In the genomic region with DNA sequence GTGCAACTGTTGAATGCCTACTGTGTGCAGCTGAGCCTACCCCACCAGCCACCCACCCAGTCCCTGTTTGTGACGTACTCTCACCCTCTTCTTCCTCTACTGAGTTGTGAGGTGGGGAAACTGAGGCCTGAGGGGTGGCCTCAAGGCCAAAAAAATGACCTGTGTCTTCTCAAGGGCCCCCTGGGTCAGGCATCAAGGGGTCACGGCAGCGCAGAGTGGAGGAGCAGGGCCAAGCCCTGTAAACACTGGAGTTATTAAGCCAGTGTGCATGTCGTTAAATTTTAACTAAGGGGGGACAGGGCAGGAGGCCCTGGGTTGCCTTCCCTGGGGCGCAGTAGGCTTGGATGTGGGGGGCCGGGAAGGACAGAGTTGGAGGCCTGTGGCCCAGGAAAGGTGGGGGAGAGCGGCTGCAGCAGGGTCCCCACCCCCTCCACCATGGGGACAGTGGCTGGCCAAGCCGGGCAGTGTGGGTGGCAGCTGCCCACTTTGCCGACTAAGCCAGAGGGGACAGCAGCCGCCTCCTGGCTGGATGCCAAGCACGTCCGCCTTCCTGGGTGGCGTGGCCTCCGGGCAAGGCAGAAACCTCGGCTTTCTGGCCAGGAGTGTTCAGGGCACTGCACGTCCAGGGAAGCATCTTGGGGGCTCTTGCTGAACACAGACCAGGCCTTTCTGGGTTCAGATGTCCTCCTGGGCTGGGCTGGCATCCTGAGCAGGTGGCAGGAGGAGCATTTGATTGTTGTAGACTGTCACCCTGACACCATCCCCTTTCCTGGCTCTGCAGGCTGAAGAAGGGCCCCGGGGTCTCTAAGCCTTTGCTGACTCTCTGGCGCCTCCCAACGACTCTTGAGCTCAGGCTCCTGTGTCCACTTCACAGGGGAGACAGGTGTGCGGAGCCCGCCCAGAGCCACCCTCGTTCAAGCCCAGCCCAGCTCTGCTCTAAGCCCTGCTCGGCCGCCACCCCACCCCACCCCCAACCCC, we compare ENCODE assay signal across 1 cellular context.
TF ChIP-seq lines count a peak whose summit lies in the region.

No MANE protein-coding gene starts in this region.

TF ChIP-seq in HepG2, 621 proteins besides CTCF, POLR2A, EP300 and RAD21 (continued from another document and continues in another):
- TF ChIP-seq DMTF1 (CRISPR knock-in tag; IDR thresholded peaks at IDR 0.05) (no peak), ZNF749 (CRISPR knock-in tag; IDR thresholded peaks at IDR 0.05; ENCODE audit: borderline replicate concordance) (no peak; the same call in 1 of the 2 replicates), PTBP1 (IDR thresholded peaks at IDR 0.05; ENCODE audit: low read depth, low read length, poor library complexity, severe bottlenecking) (no peak), ZNF180 (CRISPR knock-in tag; IDR thresholded peaks at IDR 0.05; ENCODE audit: borderline replicate concordance, low read depth) (no peak), BCL6 (CRISPR knock-in tag; IDR thresholded peaks at IDR 0.05) (peak; percentile 70), ZNF12 (CRISPR knock-in tag; IDR thresholded peaks at IDR 0.05) (0 out of 2 replicates have a peak, but pooled peaks have one; percentile 23), ZSCAN21 (CRISPR knock-in tag; IDR thresholded peaks at IDR 0.05; ENCODE audit: borderline replicate concordance) (no peak), FUBP1 (CRISPR knock-in tag; IDR thresholded peaks at IDR 0.05; ENCODE audit: borderline replicate concordance) (no peak; the same call in 1 of the 2 replicates), MYC (CRISPR knock-in tag; IDR thresholded peaks at IDR 0.05; ENCODE audit: borderline replicate concordance) (peak; percentile 78; the same call in 1 of the 2 replicates), DNMT1 (CRISPR knock-in tag; IDR thresholded peaks at IDR 0.05) (no peak), ZNF572 (CRISPR knock-in tag; IDR thresholded peaks at IDR 0.05) (peak; percentile 80; the same call in 1 of the 2 replicates), ZMYM3 (CRISPR knock-in tag; IDR thresholded peaks at IDR 0.05) (peak; percentile 60; the same call in 1 of the 2 replicates), ZNF674 (CRISPR knock-in tag; IDR thresholded peaks at IDR 0.05; ENCODE audit: low read depth) (no peak), ZNF296 (CRISPR knock-in tag; conservative IDR thresholded peaks at IDR 0.05) (no peak), ZNF737 (CRISPR knock-in tag; IDR thresholded peaks at IDR 0.05; ENCODE audit: borderline replicate concordance) (no peak), CEBPZ (IDR thresholded peaks at IDR 0.05; ENCODE audit: low read length) (no peak), MAFK (conservative IDR thresholded peaks at IDR 0.05 in 1 of 2, IDR thresholded peaks at IDR 0.05 in 1 of 2; ENCODE audit: low read length in 2 of 2) (no peak), ZSCAN30 (CRISPR knock-in tag; IDR thresholded peaks at IDR 0.05) (0 out of 2 replicates have a peak, but pooled peaks have one; percentile 10), ZNF343 (CRISPR knock-in tag; IDR thresholded peaks at IDR 0.05) (0 out of 2 replicates have a peak, but pooled peaks have one; percentile 25), MED1 (CRISPR knock-in tag; IDR thresholded peaks at IDR 0.05) (no peak), MTF1 (CRISPR knock-in tag; IDR thresholded peaks at IDR 0.05) (no peak), KLF16 (CRISPR knock-in tag; IDR thresholded peaks at IDR 0.05) (peak in 1 of 2 experiments; percentile 90; a peak in 2 of 4 replicates), NPAS2 (CRISPR knock-in tag; IDR thresholded peaks at IDR 0.05; ENCODE audit: borderline replicate concordance) (no peak), ATAD3A (CRISPR knock-in tag; IDR thresholded peaks at IDR 0.05) (no peak), NKX3-1 (CRISPR knock-in tag; IDR thresholded peaks at IDR 0.05) (no peak)
- TF ChIP-seq, protein P1, sequence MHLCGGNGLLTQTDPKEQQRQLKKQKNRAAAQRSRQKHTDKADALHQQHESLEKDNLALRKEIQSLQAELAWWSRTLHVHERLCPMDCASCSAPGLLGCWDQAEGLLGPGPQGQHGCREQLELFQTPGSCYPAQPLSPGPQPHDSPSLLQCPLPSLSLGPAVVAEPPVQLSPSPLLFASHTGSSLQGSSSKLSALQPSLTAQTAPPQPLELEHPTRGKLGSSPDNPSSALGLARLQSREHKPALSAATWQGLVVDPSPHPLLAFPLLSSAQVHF (CRISPR knock-in tag; IDR thresholded peaks at IDR 0.05): no peak
- TF ChIP-seq, protein P2, sequence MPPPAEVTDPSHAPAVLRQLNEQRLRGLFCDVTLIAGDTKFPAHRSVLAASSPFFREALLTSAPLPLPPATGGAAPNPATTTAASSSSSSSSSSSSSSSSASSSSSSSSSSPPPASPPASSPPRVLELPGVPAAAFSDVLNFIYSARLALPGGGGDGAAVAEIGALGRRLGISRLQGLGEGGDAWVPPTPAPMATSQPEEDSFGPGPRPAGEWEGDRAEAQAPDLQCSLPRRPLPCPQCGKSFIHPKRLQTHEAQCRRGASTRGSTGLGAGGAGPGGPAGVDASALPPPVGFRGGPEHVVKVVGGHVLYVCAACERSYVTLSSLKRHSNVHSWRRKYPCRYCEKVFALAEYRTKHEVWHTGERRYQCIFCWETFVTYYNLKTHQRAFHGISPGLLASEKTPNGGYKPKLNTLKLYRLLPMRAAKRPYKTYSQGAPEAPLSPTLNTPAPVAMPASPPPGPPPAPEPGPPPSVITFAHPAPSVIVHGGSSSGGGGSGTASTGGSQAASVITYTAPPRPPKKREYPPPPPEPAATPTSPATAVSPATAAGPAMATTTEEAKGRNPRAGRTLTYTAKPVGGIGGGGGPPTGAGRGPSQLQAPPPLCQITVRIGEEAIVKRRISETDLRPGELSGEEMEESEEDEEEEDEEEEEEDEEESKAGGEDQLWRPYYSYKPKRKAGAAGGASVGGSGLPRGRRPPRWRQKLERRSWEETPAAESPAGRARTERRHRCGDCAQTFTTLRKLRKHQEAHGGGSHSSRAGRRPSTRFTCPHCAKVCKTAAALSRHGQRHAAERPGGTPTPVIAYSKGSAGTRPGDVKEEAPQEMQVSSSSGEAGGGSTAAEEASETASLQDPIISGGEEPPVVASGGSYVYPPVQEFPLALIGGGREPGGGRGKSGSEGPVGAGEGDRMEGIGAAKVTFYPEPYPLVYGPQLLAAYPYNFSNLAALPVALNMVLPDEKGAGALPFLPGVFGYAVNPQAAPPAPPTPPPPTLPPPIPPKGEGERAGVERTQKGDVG (CRISPR knock-in tag; IDR thresholded peaks at IDR 0.05; ENCODE audit: borderline replicate concordance): no peak; the same call in 1 of the 2 replicates
- TF ChIP-seq, protein P3, sequence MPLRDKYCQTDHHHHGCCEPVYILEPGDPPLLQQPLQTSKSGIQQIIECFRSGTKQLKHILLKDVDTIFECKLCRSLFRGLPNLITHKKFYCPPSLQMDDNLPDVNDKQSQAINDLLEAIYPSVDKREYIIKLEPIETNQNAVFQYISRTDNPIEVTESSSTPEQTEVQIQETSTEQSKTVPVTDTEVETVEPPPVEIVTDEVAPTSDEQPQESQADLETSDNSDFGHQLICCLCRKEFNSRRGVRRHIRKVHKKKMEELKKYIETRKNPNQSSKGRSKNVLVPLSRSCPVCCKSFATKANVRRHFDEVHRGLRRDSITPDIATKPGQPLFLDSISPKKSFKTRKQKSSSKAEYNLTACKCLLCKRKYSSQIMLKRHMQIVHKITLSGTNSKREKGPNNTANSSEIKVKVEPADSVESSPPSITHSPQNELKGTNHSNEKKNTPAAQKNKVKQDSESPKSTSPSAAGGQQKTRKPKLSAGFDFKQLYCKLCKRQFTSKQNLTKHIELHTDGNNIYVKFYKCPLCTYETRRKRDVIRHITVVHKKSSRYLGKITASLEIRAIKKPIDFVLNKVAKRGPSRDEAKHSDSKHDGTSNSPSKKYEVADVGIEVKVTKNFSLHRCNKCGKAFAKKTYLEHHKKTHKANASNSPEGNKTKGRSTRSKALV (CRISPR knock-in tag; IDR thresholded peaks at IDR 0.05): no peak
- TF ChIP-seq, protein P4, sequence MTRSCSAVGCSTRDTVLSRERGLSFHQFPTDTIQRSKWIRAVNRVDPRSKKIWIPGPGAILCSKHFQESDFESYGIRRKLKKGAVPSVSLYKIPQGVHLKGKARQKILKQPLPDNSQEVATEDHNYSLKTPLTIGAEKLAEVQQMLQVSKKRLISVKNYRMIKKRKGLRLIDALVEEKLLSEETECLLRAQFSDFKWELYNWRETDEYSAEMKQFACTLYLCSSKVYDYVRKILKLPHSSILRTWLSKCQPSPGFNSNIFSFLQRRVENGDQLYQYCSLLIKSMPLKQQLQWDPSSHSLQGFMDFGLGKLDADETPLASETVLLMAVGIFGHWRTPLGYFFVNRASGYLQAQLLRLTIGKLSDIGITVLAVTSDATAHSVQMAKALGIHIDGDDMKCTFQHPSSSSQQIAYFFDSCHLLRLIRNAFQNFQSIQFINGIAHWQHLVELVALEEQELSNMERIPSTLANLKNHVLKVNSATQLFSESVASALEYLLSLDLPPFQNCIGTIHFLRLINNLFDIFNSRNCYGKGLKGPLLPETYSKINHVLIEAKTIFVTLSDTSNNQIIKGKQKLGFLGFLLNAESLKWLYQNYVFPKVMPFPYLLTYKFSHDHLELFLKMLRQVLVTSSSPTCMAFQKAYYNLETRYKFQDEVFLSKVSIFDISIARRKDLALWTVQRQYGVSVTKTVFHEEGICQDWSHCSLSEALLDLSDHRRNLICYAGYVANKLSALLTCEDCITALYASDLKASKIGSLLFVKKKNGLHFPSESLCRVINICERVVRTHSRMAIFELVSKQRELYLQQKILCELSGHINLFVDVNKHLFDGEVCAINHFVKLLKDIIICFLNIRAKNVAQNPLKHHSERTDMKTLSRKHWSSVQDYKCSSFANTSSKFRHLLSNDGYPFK (CRISPR knock-in tag; IDR thresholded peaks at IDR 0.05; ENCODE audit: borderline replicate concordance): no peak; the same call in 1 of the 2 replicates
- TF ChIP-seq, protein P5, sequence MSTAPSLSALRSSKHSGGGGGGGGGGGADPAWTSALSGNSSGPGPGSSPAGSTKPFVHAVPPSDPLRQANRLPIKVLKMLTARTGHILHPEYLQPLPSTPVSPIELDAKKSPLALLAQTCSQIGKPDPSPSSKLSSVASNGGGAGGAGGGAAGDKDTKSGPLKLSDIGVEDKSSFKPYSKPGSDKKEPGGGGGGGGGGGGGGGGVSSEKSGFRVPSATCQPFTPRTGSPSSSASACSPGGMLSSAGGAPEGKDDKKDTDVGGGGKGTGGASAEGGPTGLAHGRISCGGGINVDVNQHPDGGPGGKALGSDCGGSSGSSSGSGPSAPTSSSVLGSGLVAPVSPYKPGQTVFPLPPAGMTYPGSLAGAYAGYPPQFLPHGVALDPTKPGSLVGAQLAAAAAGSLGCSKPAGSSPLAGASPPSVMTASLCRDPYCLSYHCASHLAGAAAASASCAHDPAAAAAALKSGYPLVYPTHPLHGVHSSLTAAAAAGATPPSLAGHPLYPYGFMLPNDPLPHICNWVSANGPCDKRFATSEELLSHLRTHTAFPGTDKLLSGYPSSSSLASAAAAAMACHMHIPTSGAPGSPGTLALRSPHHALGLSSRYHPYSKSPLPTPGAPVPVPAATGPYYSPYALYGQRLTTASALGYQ (CRISPR knock-in tag; IDR thresholded peaks at IDR 0.05): peak; percentile 53; the same call in 1 of the 2 replicates
- TF ChIP-seq, protein P6, sequence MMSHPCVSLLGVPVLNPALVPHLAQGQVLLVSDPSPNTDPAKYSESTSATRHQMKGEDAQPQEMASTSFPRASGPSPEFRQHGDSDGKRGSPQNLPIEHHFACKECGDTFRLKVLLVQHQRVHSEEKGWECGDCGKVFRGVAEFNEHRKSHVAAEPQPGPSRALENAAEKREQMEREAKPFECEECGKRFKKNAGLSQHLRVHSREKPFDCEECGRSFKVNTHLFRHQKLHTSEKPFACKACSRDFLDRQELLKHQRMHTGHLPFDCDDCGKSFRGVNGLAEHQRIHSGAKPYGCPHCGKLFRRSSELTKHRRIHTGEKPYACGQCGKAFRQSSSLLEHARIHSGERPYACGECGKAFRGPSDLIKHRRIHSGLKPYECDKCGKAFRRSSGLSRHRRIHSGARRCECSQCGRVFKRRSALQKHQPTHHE (CRISPR knock-in tag; IDR thresholded peaks at IDR 0.05; ENCODE audit: borderline replicate concordance): no peak
